Comparison of ENCODE assay signal across 23 cellular contexts in the genomic region with DNA sequence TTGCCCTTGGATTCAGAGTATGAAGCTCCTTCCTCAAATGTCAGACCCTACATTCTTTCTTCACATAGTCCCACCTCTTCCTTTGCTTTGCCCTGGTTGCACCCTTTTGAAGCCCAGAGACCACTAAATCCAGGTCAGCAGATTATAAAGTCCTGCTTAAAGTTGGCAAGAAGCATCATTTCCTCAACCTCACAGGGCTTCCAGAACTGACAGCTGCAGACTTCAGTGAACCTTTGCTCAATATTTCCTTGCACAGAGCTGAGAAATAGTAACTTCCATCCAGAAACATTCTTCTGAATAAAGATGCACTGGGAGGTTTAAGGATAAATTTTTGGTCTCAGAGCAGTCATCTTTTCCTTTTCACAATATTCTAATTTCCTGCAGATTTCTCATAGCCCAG.
"Had no signal": no experiment of that assay in that cellular context is flagged by ENCODE, and none has a peak within 500 bp of the region (broad histone marks: within the 10 kb centered on the region; RNA-seq: fewer than 3 reads in every experiment).

No MANE protein-coding gene starts in this region.

- ATAC-seq: activated CD8-positive, alpha-beta memory T cell treated with anti-CD3 and anti-CD28 coated beads, Interleukin-2, amount 10 ng/mL, durations not matched to agents 7 days and 5 days; body of pancreas; HepG2; Panc1; SK-N-SH treated with all-trans-retinoic acid at 6 μM for 48 hours; WTC11 had no signal

- H3K27ac ChIP-seq: body of pancreas, SJSA1 had no signal

- H3K4me3 ChIP-seq: body of pancreas, SJSA1 had no signal

- H3K9me3 ChIP-seq: body of pancreas, SJSA1 had no signal

- H3K36me3 ChIP-seq: SJSA1 had no signal

- H3K27me3 ChIP-seq: body of pancreas, SJSA1 had no signal

- DNase-seq: activated CD4-positive, alpha-beta T cell treated with anti-CD3 and anti-CD28 coated beads for 48 hours; activated CD4-positive, alpha-beta T cell treated with anti-CD3 and anti-CD28 coated beads, Interleukin-2, amount 50 U/mL, for 48 hours; activated CD4-positive, CD25-positive, alpha-beta regulatory T cell treated with anti-CD3 and anti-CD28 coated beads, Interleukin-2, amount 50 U/mL, for 72 hours; activated CD8-positive, alpha-beta memory T cell treated with anti-CD3 and anti-CD28 coated beads, Interleukin-2, amount 10 ng/mL, durations not matched to agents 7 days and 5 days; activated effector memory CD4-positive, alpha-beta T cell treated with Interleukin-2 at 50 U/mL for 16 hours; activated naive CD4-positive, alpha-beta T cell; activated T-cell treated with anti-CD3 and anti-CD28 coated beads, Interleukin-2, amount 50 U/mL, for 24 hours; aorta; body of pancreas; NCI-H1048; NCI-H2029; NCI-H2107; NCI-H510A treated with DMSO at 0.1 percent for 48 hours; NCI-H69; NK-92 treated with Interleukin-12 subunit alpha and Interleukin-12 subunit beta, amount 100 ng/mL, for 24 hours; OCI-M1; RPMI8226; SHP77 had no signal

- H3K4me1 ChIP-seq: body of pancreas, SJSA1 had no signal
